ENCODE assay signal across 16 cellular contexts in genomic region chr1:201533836-201534235, GRCh38. TPM values are rescaled to one million over a fixed set of nuclear protein-coding genes. Genes with fewer than 3 reads are reported as not detected.
DNase-seq lines count a peak whose midpoint lies in the region; ATAC-seq and TF ChIP-seq lines count a peak whose summit lies in the region.
"Had no signal": no experiment of that assay in that cellular context is flagged by ENCODE, and none has a peak within 500 bp of the region (broad histone marks: within the 10 kb centered on the region; RNA-seq: fewer than 3 reads in every experiment).

No MANE protein-coding gene starts in this region.

- H3K56ac ChIP-seq in IMR-90 (ENCODE audit: extremely low read depth, insufficient read depth, low read length): no peak overlapping the region

- H3K9me3 ChIP-seq in IMR-90 (ENCODE audit: control insufficient read depth, insufficient read depth, low read length): no peaks in the 10 kb centered on the region

- 0 out of 2 replicates have a peak overlapping the region, but pooled peaks have one; percentile 17 for H2BK20ac ChIP-seq in IMR-90 (ENCODE audit: low read depth, low read length)

- no peak overlapping the region for H3K18ac ChIP-seq in IMR-90 (ENCODE audit: low read depth, low read length)

- no peak overlapping the region for H3K9ac ChIP-seq in IMR-90 (ENCODE audit: low read depth, low read length)

- DNase-seq in AG10803 (ENCODE audit: low read depth) (peak; percentile 65), IMR-90 (no peak), fibroblast of the aortic adventitia (ENCODE audit: low read depth) (peak; percentile 58), renal cortical epithelial cell (ENCODE audit: low read depth) (peak; percentile 26), HEK293T (ENCODE audit: extremely low spot score) (no peak), dermis blood vessel endothelial cell (no peak), AG08395 (ENCODE audit: low spot score) (no peak)
- DNase-seq in activated CD8-positive, alpha-beta T cell treated with anti-CD3 and anti-CD28 coated beads, Interleukin-2, amount 10 ng/mL, durations not matched to agents 7 days and 5 days: no peak
- DNase-seq: C1 segment of cervical spinal cord, COR-L47, KBM-7, NCI-H1048, NCI-H748 treated with DMSO at 0.1 percent for 48 hours had no signal

- H3K79me1 ChIP-seq in IMR-90 (ENCODE audit: low read depth in 1 of 2, low read length in 2 of 2): peaks cover 2 to 39% of the 10 kb centered on the region in 2 experiments; a peak in 2 of 4 replicates

- no peak for TF ChIP-seq POLR2A in IMR-90 (IDR thresholded peaks at IDR 0.05; ENCODE audit: low read depth, low read length)

- peaks cover 2% of the 10 kb centered on the region for H3K36me3 Mint-ChIP-seq in activated CD8-positive, alpha-beta T cell treated with anti-CD3 and anti-CD28 coated beads, Interleukin-2, amount 10 ng/mL, durations not matched to agents 7 days and 5 days (ENCODE audit: low read depth)

- peaks cover 27% of the 10 kb centered on the region for H3K4me1 ChIP-seq in IMR-90 (ENCODE audit: control insufficient read depth, insufficient read depth, low read length)

- no peak overlapping the region for H4K8ac ChIP-seq in IMR-90 (ENCODE audit: low read depth in 2 of 2, low read length in 2 of 2)

- peaks cover 25% of the 10 kb centered on the region for H3K9me1 ChIP-seq in IMR-90 (ENCODE audit: insufficient read depth, low read length)

- H3K27me3 ChIP-seq in IMR-90 (ENCODE audit: control insufficient read depth, insufficient read depth, low read length): no peaks in the 10 kb centered on the region

- H3K4ac ChIP-seq in IMR-90 (ENCODE audit: low read depth, low read length): peak overlapping the region; percentile 25

- H2AK9ac ChIP-seq in IMR-90 (replicated peaks; ENCODE audit: low read depth, low read length, poor library complexity): no peak overlapping the region

- no peak overlapping the region for H3K4me2 ChIP-seq in IMR-90 (ENCODE audit: low read depth, low read length)

- no peaks in the 10 kb centered on the region for H3K36me3 ChIP-seq in IMR-90 (ENCODE audit: control insufficient read depth, insufficient read depth, low read length)

- WGBS in IMR-90 (ENCODE audit: extremely low coverage in 2 of 2, insufficient read length in 1 of 2), 2 experiments: 82% methylated on average over 2 of the region's 4 CpGs; no CpG with 5 or more reads in 1 of the 2 experiments

- no peak overlapping the region for H2BK5ac ChIP-seq in IMR-90 (ENCODE audit: low read depth, low read length, poor library complexity, severe bottlenecking)

- H4K91ac ChIP-seq in IMR-90 (ENCODE audit: insufficient read depth, low read depth, low read length): no peak overlapping the region

- H3K23ac ChIP-seq in IMR-90 (ENCODE audit: low read depth, low read length): no peak overlapping the region

- no peak for TF ChIP-seq RAD21 in IMR-90 (IDR thresholded peaks at IDR 0.05; ENCODE audit: low read length)

- no peak overlapping the region for H3K4me3 Mint-ChIP-seq in activated CD8-positive, alpha-beta T cell treated with anti-CD3 and anti-CD28 coated beads, Interleukin-2, amount 10 ng/mL, durations not matched to agents 7 days and 5 days

- H3K14ac ChIP-seq in IMR-90 (replicated peaks; ENCODE audit: low read depth, low read length): peak overlapping the region; percentile 11; the same call in 1 of the 2 replicates

- no peak overlapping the region for H4K5ac ChIP-seq in IMR-90 (ENCODE audit: low read depth, low read length)

- H2AK5ac ChIP-seq in IMR-90 (ENCODE audit: low read depth, low read length): peak overlapping the region; percentile 43; the same call in 1 of the 2 replicates

- BruUV-seq in IMR-90 (replicated peaks; lab: Mats Ljungman, UMichigan): no TSS peak

- no peaks in the 10 kb centered on the region for H3K9me3 Mint-ChIP-seq in activated CD8-positive, alpha-beta T cell treated with anti-CD3 and anti-CD28 coated beads, Interleukin-2, amount 10 ng/mL, durations not matched to agents 7 days and 5 days (ENCODE audit: insufficient read depth)

- H2BK15ac ChIP-seq in IMR-90 (ENCODE audit: low read depth, low read length): peak overlapping the region; percentile 40; the same call in 1 of the 3 replicates

- no peaks in the 10 kb centered on the region for H4K20me1 ChIP-seq in IMR-90 (ENCODE audit: insufficient read depth, low read length)

- no peak for TF ChIP-seq CTCF in AG10803 (conservative IDR thresholded peaks at IDR 0.05; ENCODE audit: low read length)
- TF ChIP-seq CTCF in IMR-90 (conservative IDR thresholded peaks at IDR 0.05; ENCODE audit: low read depth, low read length): no peak
- no peak for TF ChIP-seq CTCF in fibroblast of the aortic adventitia (IDR thresholded peaks at IDR 0.05; ENCODE audit: insufficient read depth, low read length)

- peaks cover 34% of the 10 kb centered on the region for H3K27me3 Mint-ChIP-seq in activated CD8-positive, alpha-beta T cell treated with anti-CD3 and anti-CD28 coated beads, Interleukin-2, amount 10 ng/mL, durations not matched to agents 7 days and 5 days (ENCODE audit: low read depth)

- in situ Hi-C loops in IMR-90 (cut with MboI; ENCODE audit: low sequenced_read_pairs): loop anchor here (25.0 kb wide), 2 partner anchors 428 to 603 kb away; partner anchors contain the start of genes ARL8A and TIMM17A

- ATAC-seq in IMR-90 (ENCODE audit: low read depth): no peak
- no peak for ATAC-seq in activated CD8-positive, alpha-beta T cell treated with anti-CD3 and anti-CD28 coated beads, Interleukin-2, amount 10 ng/mL, durations not matched to agents 7 days and 5 days
- ATAC-seq: GM12878 had no signal

- H3K27ac ChIP-seq in IMR-90 (ENCODE audit: insufficient read depth, low read length): no peak overlapping the region
- H3K27ac ChIP-seq: 22Rv1, HL-60 had no signal

- peaks cover 6% of the 10 kb centered on the region for H3K4me1 Mint-ChIP-seq in activated CD8-positive, alpha-beta T cell treated with anti-CD3 and anti-CD28 coated beads, Interleukin-2, amount 10 ng/mL, durations not matched to agents 7 days and 5 days (ENCODE audit: low read depth)

- no peak overlapping the region for H3K27ac Mint-ChIP-seq in activated CD8-positive, alpha-beta T cell treated with anti-CD3 and anti-CD28 coated beads, Interleukin-2, amount 10 ng/mL, durations not matched to agents 7 days and 5 days

- H2BK120ac ChIP-seq in IMR-90 (ENCODE audit: low read depth, low read length): no peak overlapping the region

- POLR2A ChIA-PET in IMR-90 (lab: Charles Lee; ENCODE audit: unreplicated experiment) (interaction anchor here (0.5 kb wide), 1 partner anchor 163 kb away, joined by 3 read pairs; no protein-coding TSS in a partner anchor), HEK293T (lab: Yijun Ruan, JAX) (no interaction called here)
- POLR2A ChIA-PET in activated CD8-positive, alpha-beta T cell treated with anti-CD3 and anti-CD28 coated beads, Interleukin-2, amount 10 ng/mL, durations not matched to agents 7 days and 5 days (lab: Charles Lee): no interaction called here

- CTCF ChIA-PET in IMR-90 (lab: Yijun Ruan, JAX) (interaction anchor here (1.0 kb wide), 1 partner anchor 21 kb away, joined by 3 read pairs; no protein-coding TSS in a partner anchor), HEK293T (lab: Yijun Ruan, JAX) (interaction anchor here (0.9 to 1.5 kb wide), 3 partner anchors 21 to 170 kb away, joined by 3 to 4 read pairs (median 3); no protein-coding TSS in a partner anchor)
- CTCF ChIA-PET in activated CD8-positive, alpha-beta T cell treated with anti-CD3 and anti-CD28 coated beads, Interleukin-2, amount 10 ng/mL, durations not matched to agents 7 days and 5 days (lab: Charles Lee): interaction anchor here (0.9 to 2.5 kb wide), 5 partner anchors 19 to 258 kb away, joined by 3 to 12 read pairs (median 4); no protein-coding TSS in a partner anchor

- no peak overlapping the region for H3K4me3 ChIP-seq in AG10803 (ENCODE audit: low read length)
- H3K4me3 ChIP-seq in IMR-90 (ENCODE audit: insufficient read depth, low read depth, low read length): no peak overlapping the region
- H3K4me3 ChIP-seq in fibroblast of the aortic adventitia (ENCODE audit: low read depth, low read length): no peak overlapping the region
- H3K4me3 ChIP-seq: GM12878 had no signal

- H2AFZ ChIP-seq in IMR-90 (replicated peaks; ENCODE audit: low read length, poor library complexity): no peak overlapping the region

- intact Hi-C loops in IMR-90 (cut with micrococcal nuclease): loop anchor here (2.0 to 10.0 kb wide), 2 partner anchors 343 to 441 kb away; no protein-coding TSS in a partner anchor

- dilution Hi-C loops in IMR-90 (cut with HindIII; ENCODE audit: low sequenced_read_pairs, unreplicated experiment): no loop called here

TF ChIP-seq in IMR-90, 13 proteins besides CTCF, POLR2A, EP300 and RAD21 (continues in another document):
- no peak for TF ChIP-seq MXI1 (IDR thresholded peaks at IDR 0.05; ENCODE audit: borderline replicate concordance, low read depth, low read length)

TF ChIP-seq in HEK293T, 16 proteins besides CTCF, POLR2A, EP300 and RAD21:
- TF ChIP-seq SUZ12 (IDR thresholded peaks at IDR 0.05) (no peak), FOXM1 (IDR thresholded peaks at IDR 0.05; ENCODE audit: borderline replicate concordance) (no peak), FOXK2 (IDR thresholded peaks at IDR 0.05) (no peak), TARDBP (IDR thresholded peaks at IDR 0.05) (no peak), FOXA1 (IDR thresholded peaks at IDR 0.05) (no peak)

RNA-seq across cellular contexts. Expression of gene NAV1, which starts 5.1 kb away (rescaled TPM):
- total RNA-seq in IMR-90 (2012; rRNA removed) (14.0 and 14.4 TPM in 2 replicates), fibroblast of the aortic adventitia (ENCODE audit: low replicate concordance) (29.8 and 136 TPM in 2 replicates), renal cortical epithelial cell (5.2 and 17.1 TPM in 2 replicates), dermis blood vessel endothelial cell (16.5 and 27.0 TPM in 2 replicates)
- polyA plus RNA-seq in IMR-90 (2012; rRNA removed): 23.1 and 23.6 TPM in 2 replicates
- 11.8 and 15.2 TPM in 2 replicates for polyA plus RNA-seq in IMR-90 (2012; cell fraction: cytosol; rRNA removed)
- polyA plus RNA-seq in IMR-90 (2012; cell fraction: nucleus; rRNA removed; ENCODE audit: low replicate concordance): 31.9 and 47.5 TPM in 2 replicates
- total RNA-seq in activated CD8-positive, alpha-beta T cell treated with anti-CD3 and anti-CD28 coated beads, Interleukin-2, amount 10 ng/mL, durations not matched to agents 7 days and 5 days: 1 to 10 TPM; 1.1 to 1.9 TPM

RNA-seq across cellular contexts. Expression of gene CSRP1, which starts 26.9 kb away (rescaled TPM):
- total RNA-seq in IMR-90 (2012; rRNA removed) (1,498 and 1,861 TPM in 2 replicates), fibroblast of the aortic adventitia (ENCODE audit: low replicate concordance) (86.9 and 120 TPM in 2 replicates), renal cortical epithelial cell (253 and 495 TPM in 2 replicates), dermis blood vessel endothelial cell (256 and 443 TPM in 2 replicates)
- 948 and 1,037 TPM in 2 replicates for polyA plus RNA-seq in IMR-90 (2012; rRNA removed)
- polyA plus RNA-seq in IMR-90 (2012; cell fraction: cytosol; rRNA removed): 955 and 1,043 TPM in 2 replicates
- 737 and 1,227 TPM in 2 replicates for polyA plus RNA-seq in IMR-90 (2012; cell fraction: nucleus; rRNA removed; ENCODE audit: low replicate concordance)
- total RNA-seq in activated CD8-positive, alpha-beta T cell treated with anti-CD3 and anti-CD28 coated beads, Interleukin-2, amount 10 ng/mL, durations not matched to agents 7 days and 5 days: 10 to 100 TPM; 78.7 to 80.9 TPM

Comparison
In these comparisons a context has a peak if more than half of its experiments do, and no peak if none do; other contexts are left out.
1. DNase-seq: peak in AG10803 (single experiment), fibroblast of the aortic adventitia (single experiment) and renal cortical epithelial cell (single experiment); none in IMR-90 (single experiment), HEK293T (single experiment), activated CD8-positive, alpha-beta T cell treated with anti-CD3 and anti-CD28 coated beads, Interleukin-2, amount 10 ng/mL, durations not matched to agents 7 days and 5 days (single experiment), dermis blood vessel endothelial cell (single experiment) and AG08395 (single experiment).